Comparison of ENCODE assay signal across 30 cellular contexts in genomic region chr17:15381707-15382106, GRCh38. TPM values are rescaled to one million over a fixed set of nuclear protein-coding genes. Genes with fewer than 3 reads are reported as not detected.
"Had no signal": no experiment of that assay in that cellular context is flagged by ENCODE, and none has a peak within 500 bp of the region (broad histone marks: within the 10 kb centered on the region; RNA-seq: fewer than 3 reads in every experiment).

No MANE protein-coding gene starts in this region.

- H3K9me3 ChIP-seq: gastroesophageal sphincter, pancreas, right atrium auricular region, spleen, suprapubic skin, tibial artery had no signal

- H3K4me3 ChIP-seq: gastroesophageal sphincter, pancreas, right atrium auricular region, spleen, suprapubic skin, tibial artery had no signal

- ATAC-seq: gastroesophageal sphincter; naive thymus-derived CD8-positive, alpha-beta T cell; pancreas had no signal

- DNase-seq: activated CD4-positive, alpha-beta memory T cell treated with anti-CD3 and anti-CD28 coated beads for 36 hours; activated CD4-positive, alpha-beta T cell treated with anti-CD3 and anti-CD28 coated beads, Interleukin-2, amount 10 ng/mL, durations not matched to agents 24 days and 14 days; activated CD4-positive, CD25-positive, alpha-beta regulatory T cell treated with anti-CD3 and anti-CD28 coated beads, Interleukin-2, amount 50 U/mL, for 72 hours; activated CD8-positive, alpha-beta memory T cell treated with anti-CD3 and anti-CD28 coated beads, Interleukin-2, amount 50 U/mL, for 48 hours; activated gamma-delta T cell; activated naive CD4-positive, alpha-beta T cell treated with anti-CD3 and anti-CD28 coated beads, Interleukin-2, amount 10 ng/mL, durations not matched to agents 7 days and 5 days; activated naive CD8-positive, alpha-beta T cell treated with anti-CD3 and anti-CD28 coated beads, Interleukin-2, amount 10 ng/mL, durations not matched to agents 7 days and 5 days; activated T-cell treated with anti-CD3 and anti-CD28 coated beads, Interleukin-2, amount 50 U/mL, for 24 hours; amniotic stem cell; dermis blood vessel endothelial cell; effector CD8-positive, alpha-beta T cell; hippocampal formation; kidney; midbrain; naive thymus-derived CD8-positive, alpha-beta T cell; nucleus accumbens; pancreas; spleen; stimulated activated naive CD4-positive, alpha-beta T cell; T1000; tibial artery had no signal

- H3K27ac Mint-ChIP-seq: activated CD4-positive, alpha-beta memory T cell treated with anti-CD3 and anti-CD28 coated beads for 36 hours; activated CD4-positive, alpha-beta T cell treated with anti-CD3 and anti-CD28 coated beads, Interleukin-2, amount 10 ng/mL, durations not matched to agents 24 days and 14 days; activated naive CD4-positive, alpha-beta T cell treated with anti-CD3 and anti-CD28 coated beads, Interleukin-2, amount 10 ng/mL, durations not matched to agents 7 days and 5 days; activated naive CD8-positive, alpha-beta T cell treated with anti-CD3 and anti-CD28 coated beads, Interleukin-2, amount 10 ng/mL, durations not matched to agents 7 days and 5 days; activated T-cell treated with anti-CD3 and anti-CD28 coated beads, Interleukin-2, amount 50 U/mL, for 24 hours; memory B cell; naive thymus-derived CD8-positive, alpha-beta T cell; T-helper 1 cell treated with Interleukin-12 subunit alpha and Interleukin-12 subunit beta and Interleukin-4 antibody, amounts not matched to agents 30 μg/mL and 1 μg/mL, for 36 hours had no signal

- H3K4me3 Mint-ChIP-seq: activated CD4-positive, alpha-beta memory T cell treated with anti-CD3 and anti-CD28 coated beads for 36 hours; activated CD4-positive, alpha-beta T cell treated with anti-CD3 and anti-CD28 coated beads, Interleukin-2, amount 10 ng/mL, durations not matched to agents 24 days and 14 days; activated naive CD4-positive, alpha-beta T cell treated with anti-CD3 and anti-CD28 coated beads, Interleukin-2, amount 10 ng/mL, durations not matched to agents 7 days and 5 days; activated naive CD8-positive, alpha-beta T cell treated with anti-CD3 and anti-CD28 coated beads, Interleukin-2, amount 10 ng/mL, durations not matched to agents 7 days and 5 days; activated T-cell treated with anti-CD3 and anti-CD28 coated beads, Interleukin-2, amount 50 U/mL, for 24 hours; central memory CD8-positive, alpha-beta T cell; memory B cell; naive thymus-derived CD8-positive, alpha-beta T cell; neural crest cell; T-helper 1 cell treated with Interleukin-12 subunit alpha and Interleukin-12 subunit beta and Interleukin-4 antibody, amounts not matched to agents 30 μg/mL and 1 μg/mL, for 36 hours had no signal

- H3K36me3 Mint-ChIP-seq: activated CD4-positive, alpha-beta memory T cell treated with anti-CD3 and anti-CD28 coated beads for 36 hours; activated naive CD4-positive, alpha-beta T cell treated with anti-CD3 and anti-CD28 coated beads, Interleukin-2, amount 10 ng/mL, durations not matched to agents 7 days and 5 days; activated naive CD8-positive, alpha-beta T cell treated with anti-CD3 and anti-CD28 coated beads, Interleukin-2, amount 10 ng/mL, durations not matched to agents 7 days and 5 days; memory B cell had no signal

- H3K4me1 Mint-ChIP-seq: activated CD4-positive, alpha-beta T cell treated with anti-CD3 and anti-CD28 coated beads, Interleukin-2, amount 10 ng/mL, durations not matched to agents 24 days and 14 days; activated naive CD4-positive, alpha-beta T cell treated with anti-CD3 and anti-CD28 coated beads, Interleukin-2, amount 10 ng/mL, durations not matched to agents 7 days and 5 days; activated naive CD8-positive, alpha-beta T cell treated with anti-CD3 and anti-CD28 coated beads, Interleukin-2, amount 10 ng/mL, durations not matched to agents 7 days and 5 days; central memory CD8-positive, alpha-beta T cell; memory B cell; naive thymus-derived CD8-positive, alpha-beta T cell had no signal

- H3K27me3 Mint-ChIP-seq: activated naive CD4-positive, alpha-beta T cell treated with anti-CD3 and anti-CD28 coated beads, Interleukin-2, amount 10 ng/mL, durations not matched to agents 7 days and 5 days had no signal

- H3K27ac ChIP-seq: gastroesophageal sphincter, pancreas, right atrium auricular region, spleen, suprapubic skin, tibial artery had no signal

- H3K27me3 ChIP-seq: gastroesophageal sphincter, pancreas, right atrium auricular region, suprapubic skin, tibial artery had no signal

- H3K36me3 ChIP-seq: gastroesophageal sphincter, pancreas, right atrium auricular region, spleen, suprapubic skin, tibial artery had no signal

RNA-seq across cellular contexts. Expression of gene TEKT3, which starts 40.3 kb away (rescaled TPM):
- total RNA-seq: activated CD4-positive, alpha-beta T cell treated with anti-CD3 and anti-CD28 coated beads, Interleukin-2, amount 10 ng/mL, durations not matched to agents 24 days and 14 days; activated naive CD8-positive, alpha-beta T cell treated with anti-CD3 and anti-CD28 coated beads, Interleukin-2, amount 10 ng/mL, durations not matched to agents 7 days and 5 days; dermis blood vessel endothelial cell; epithelial cell of proximal tubule; naive thymus-derived CD8-positive, alpha-beta T cell; pulmonary artery endothelial cell; right atrium auricular region; suprapubic skin had no signal
- polyA plus RNA-seq: naive thymus-derived CD8-positive, alpha-beta T cell had no signal
